ENCODE assay signal across 8 cellular contexts in genomic region chr16:67399218-67399733, GRCh38. TPM values are rescaled to one million over a fixed set of nuclear protein-coding genes. Genes with fewer than 3 reads are reported as not detected.
DNase-seq lines count a peak whose midpoint lies in the region; ATAC-seq, FAIRE-seq and TF ChIP-seq lines count a peak whose summit lies in the region.

No MANE protein-coding gene starts in this region.

- DNase-seq in Calu3 (peak; percentile 83), Peyer's patch (peak in 2 of 3 donors; percentile 70 to 74), astrocyte (ENCODE audit: low read depth) (no peak), iris pigment epithelial cell (ENCODE audit: low read depth) (peak; percentile 17), mucosa of gallbladder (ENCODE audit: low spot score) (no peak)
- peak; percentile 43 to 54 for DNase-seq in stimulated activated CD4-positive, alpha-beta T cell treated with anti-CD3 and anti-CD28 coated beads, Interleukin-4, amount 100 ng/mL, for 48 hours (ENCODE audit: low read depth in 2 of 2)

- no peak overlapping the region for H3K9ac ChIP-seq in astrocyte (ENCODE audit: low read length)

- H3K36me3 ChIP-seq in Peyer's patch: no peaks in the 10 kb centered on the region
- no peaks in the 10 kb centered on the region for H3K36me3 ChIP-seq in astrocyte (ENCODE audit: insufficient read depth, low read length)

- H3K9me3 ChIP-seq in Peyer's patch (no peaks in the 10 kb centered on the region), astrocyte (ENCODE audit: insufficient read depth, low read depth, low read length) (no peaks in the 10 kb centered on the region)

- no peak overlapping the region for H3K27ac ChIP-seq in Peyer's patch
- no peak overlapping the region for H3K27ac ChIP-seq in astrocyte (ENCODE audit: low read depth, low read length)

- H3K4me2 ChIP-seq in astrocyte (ENCODE audit: low read length): peak overlapping the region; percentile 66

- H3K9me3 Mint-ChIP-seq in Calu3 (ENCODE audit: low read depth, unreplicated experiment): no peaks in the 10 kb centered on the region
- H3K9me3 Mint-ChIP-seq in astrocyte (ENCODE audit: unreplicated experiment): no peaks in the 10 kb centered on the region

- no TSS peak for BruUV-seq in Calu3 (replicated peaks; lab: Mats Ljungman, UMichigan)

- ATAC-seq in HG02759 (IDR thresholded peaks at IDR 0.05; ENCODE audit: unreplicated experiment): no peak
- ATAC-seq in GM19324 (IDR thresholded peaks at IDR 0.05; ENCODE audit: low FRiP score, unreplicated experiment): no peak

- no peak overlapping the region for H2AFZ ChIP-seq in astrocyte (ENCODE audit: low read depth, low read length)

- H3K4me3 Mint-ChIP-seq in Calu3 (ENCODE audit: low read depth, unreplicated experiment): no peak overlapping the region
- no peak overlapping the region for H3K4me3 Mint-ChIP-seq in astrocyte (ENCODE audit: unreplicated experiment)

- H4K20me1 ChIP-seq in astrocyte (ENCODE audit: insufficient read depth, low read length): peaks cover 4% of the 10 kb centered on the region

- H3K27ac Mint-ChIP-seq in Calu3 (ENCODE audit: unreplicated experiment) (no peak overlapping the region), astrocyte (ENCODE audit: unreplicated experiment) (no peak overlapping the region)

- H3K27me3 Mint-ChIP-seq in Calu3 (ENCODE audit: unreplicated experiment) (no peaks in the 10 kb centered on the region), astrocyte (ENCODE audit: low read depth, unreplicated experiment) (peaks cover 36% of the 10 kb centered on the region)

- TF ChIP-seq POLR2A in Peyer's patch (IDR thresholded peaks at IDR 0.05): no peak

- H3K36me3 Mint-ChIP-seq in Calu3 (ENCODE audit: insufficient read depth, unreplicated experiment) (peaks cover 49% of the 10 kb centered on the region), astrocyte (ENCODE audit: low read depth, unreplicated experiment) (no peaks in the 10 kb centered on the region)

- H3K4me1 ChIP-seq in Peyer's patch: peaks cover 4 to 47% (median 10%) of the 10 kb centered on the region in 4 donors
- H3K4me1 ChIP-seq in astrocyte (ENCODE audit: insufficient read depth, low read length): peaks cover 16% of the 10 kb centered on the region

- H3K4me1 Mint-ChIP-seq in Calu3 (ENCODE audit: low read depth, unreplicated experiment) (peaks cover 35% of the 10 kb centered on the region), astrocyte (ENCODE audit: low read depth, unreplicated experiment) (peaks cover 2% of the 10 kb centered on the region)

- intact Hi-C loops in Calu3 (cut with micrococcal nuclease; ENCODE audit: unreplicated experiment): loop anchor here (1.0 to 5.0 kb wide), 3 partner anchors 37 to 137 kb away; no protein-coding TSS in a partner anchor

- peak; percentile 94 for TF ChIP-seq CTCF in Calu3 (IDR thresholded peaks at IDR 0.05; ENCODE audit: unreplicated experiment)
- TF ChIP-seq CTCF in Peyer's patch (IDR thresholded peaks at IDR 0.05): peak; percentile 53 to 73 (median 70)
- peak; percentile 43 for TF ChIP-seq CTCF in astrocyte (IDR thresholded peaks at IDR 0.05; ENCODE audit: insufficient read depth, low read depth, low read length)

- H3K79me2 ChIP-seq in astrocyte (ENCODE audit: insufficient read depth, low read length): no peaks in the 10 kb centered on the region

- no peak for FAIRE-seq in astrocyte (lab: Jason Lieb, UNC)

- no peak overlapping the region for H3K4me3 ChIP-seq in Peyer's patch
- no peak overlapping the region for H3K4me3 ChIP-seq in astrocyte (ENCODE audit: insufficient read depth, low read depth, low read length)

- H3K27me3 ChIP-seq in Peyer's patch (no peaks in the 10 kb centered on the region), astrocyte (ENCODE audit: insufficient read depth, low read length) (peaks cover 3% of the 10 kb centered on the region)

- CTCF ChIA-PET in Calu3 (lab: Charles Lee): interaction anchor here (0.5 to 1.8 kb wide), 19 partner anchors 17 to 163 kb away, joined by 3 to 28 read pairs (median 3); partner anchors contain the start of genes CTCF, KCTD19, LRRC36 and SLC9A5

RNA-seq across cellular contexts. Expression of gene TPPP3, which starts 6.0 kb away (rescaled TPM):
- total RNA-seq in Calu3 (2022) (8.5 and 8.8 TPM in 2 replicates), Peyer's patch (10 to 100 TPM in 2 of 4 donors, 1 to 10 TPM in 2; 6.6 to 33.3 (median 16.6) TPM), astrocyte (0.65 and 0.75 TPM in 2 replicates), mucosa of gallbladder (12.3 TPM)

RNA-seq across cellular contexts. Expression of gene ZDHHC1, which starts 17.0 kb away (rescaled TPM):
- 22.6 and 24.4 TPM in 2 replicates for total RNA-seq in Calu3 (2022)
- total RNA-seq in Peyer's patch: 10 to 100 TPM in 1 of 4 donors, 1 to 10 TPM in 3; 3.5 to 14.5 (median 6.3) TPM
- 3.7 and 4.4 TPM in 2 replicates for total RNA-seq in astrocyte
- total RNA-seq in mucosa of gallbladder: 23.2 TPM

RNA-seq across cellular contexts. Expression of gene HSD11B2, which starts 31.6 kb away (rescaled TPM):
- 10.2 and 10.8 TPM in 2 replicates for total RNA-seq in Calu3 (2022)
- 100 to 1,000 TPM; 116 to 688 (median 499) TPM for total RNA-seq in Peyer's patch
- total RNA-seq in astrocyte: 0.14 TPM in 1 of 2 replicates, not detected in the other
- total RNA-seq in mucosa of gallbladder: 29.1 TPM

Comparison
In these comparisons a context has a peak if more than half of its experiments do, and no peak if none do; other contexts are left out.
1. DNase-seq: peak in Calu3 (single experiment), Peyer's patch (2 of 3), iris pigment epithelial cell (single experiment) and stimulated activated CD4-positive, alpha-beta T cell treated with anti-CD3 and anti-CD28 coated beads, Interleukin-4, amount 100 ng/mL, for 48 hours (2 of 2); none in astrocyte (single experiment) and mucosa of gallbladder (single experiment).
2. CTCF ChIP-seq: peak in every context shown above with its lines; median percentile 94 in Calu3; 70 in Peyer's patch; 43 in astrocyte.